8 cellular contexts compared by ENCODE assay signal in genomic region chr7:5636914-5637313, GRCh38. TPM values are rescaled to one million over a fixed set of nuclear protein-coding genes. Genes with fewer than 3 reads are reported as not detected.
A peak's percentile ranks its signal among the peaks of the same experiment; 100 is the strongest.
DNase-seq lines count a peak whose midpoint lies in the region; ATAC-seq and TF ChIP-seq lines count a peak whose summit lies in the region.

No MANE protein-coding gene starts in this region.

- POLR2A ChIA-PET in CD4-positive, alpha-beta T cell (lab: Charles Lee) = no interaction called here

- no peaks in the 10 kb centered on the region for H3K9me3 Mint-ChIP-seq in CD4-positive, alpha-beta T cell

- no peaks in the 10 kb centered on the region for H3K27me3 ChIP-seq in CD4-positive, alpha-beta T cell (ENCODE audit: control insufficient read depth, insufficient read depth, low read length)
- H3K27me3 ChIP-seq in SJSA1 (replicated peaks) (no peaks in the 10 kb centered on the region), foreskin keratinocyte (no peaks in the 10 kb centered on the region)

- H3K36me3 ChIP-seq in SJSA1 = peaks cover 66% of the 10 kb centered on the region

- CTCF ChIA-PET in CD4-positive, alpha-beta T cell (lab: Charles Lee) = interaction anchor here (0.6 kb wide), 1 partner anchor 298 kb away, joined by 3 read pairs; no protein-coding TSS in a partner anchor

- no peaks in the 10 kb centered on the region for H3K9me3 ChIP-seq in CD4-positive, alpha-beta T cell (ENCODE audit: control insufficient read depth, low read length)
- H3K9me3 ChIP-seq in SJSA1 (replicated peaks) = no peaks in the 10 kb centered on the region

- H3K4me1 Mint-ChIP-seq in CD4-positive, alpha-beta T cell (ENCODE audit: low read depth) = peaks cover 34% of the 10 kb centered on the region

- H3K27me3 Mint-ChIP-seq in CD4-positive, alpha-beta T cell = no peaks in the 10 kb centered on the region

- H3K27ac ChIP-seq in CD4-positive, alpha-beta T cell (ENCODE audit: low read depth, low read length) = no peak overlapping the region
- H3K27ac ChIP-seq in SJSA1 (peak overlapping the region; percentile 33), foreskin keratinocyte (no peak overlapping the region)

- H3K27ac Mint-ChIP-seq in CD4-positive, alpha-beta T cell = peak overlapping the region; percentile 50

- H3K4me3 ChIP-seq in SJSA1 = no peak overlapping the region

- no peak for ATAC-seq in CD4-positive, alpha-beta T cell (ENCODE audit: poor library complexity)
- ATAC-seq in foreskin keratinocyte (peak; percentile 81), HG03139 (IDR thresholded peaks at IDR 0.05; ENCODE audit: unreplicated experiment) (no peak)

- peaks cover 50% of the 10 kb centered on the region for H3K4me1 ChIP-seq in SJSA1 (replicated peaks)
- peaks cover 13% of the 10 kb centered on the region for H3K4me1 ChIP-seq in foreskin keratinocyte

- no peak overlapping the region for H3K4me3 Mint-ChIP-seq in CD4-positive, alpha-beta T cell

- intact Hi-C loops in CD4-positive, alpha-beta T cell (cut with DNase I, micrococcal nuclease) = no loop called here

- peaks cover 80% of the 10 kb centered on the region for H3K36me3 Mint-ChIP-seq in CD4-positive, alpha-beta T cell (ENCODE audit: low read depth)

- no peak for TF ChIP-seq CTCF in CD4-positive, alpha-beta T cell (IDR thresholded peaks at IDR 0.05)
- no peak for TF ChIP-seq CTCF in foreskin keratinocyte (conservative IDR thresholded peaks at IDR 0.05)

- no peak for DNase-seq in CD4-positive, alpha-beta T cell
- peak; percentile 73 to 89 for DNase-seq in SJSA1 (ENCODE audit: low read depth in 1 of 2, low spot score in 2 of 2)
- DNase-seq in foreskin keratinocyte = no peak
- peak; percentile 60 for DNase-seq in occipital lobe (lab: John Stamatoyannopoulos, UW)
- DNase-seq in NCI-H510A (lab: John Stamatoyannopoulos, UW) = no peak
- DNase-seq in stimulated activated CD4-positive, alpha-beta T cell treated with anti-CD3 and anti-CD28 coated beads, Interleukin-12 subunit alpha, Interleukin-12 subunit beta, amount 100 ng/mL, for 4 hours = no peak
- no peak for DNase-seq in NCI-H2107 treated with DMSO at 0.1 percent for 48 hours (lab: John Stamatoyannopoulos, UW; ENCODE audit: unreplicated experiment)

RNA-seq across cellular contexts. Expression of gene FSCN1, which starts 44.3 kb away (rescaled TPM):
- total RNA-seq in CD4-positive, alpha-beta T cell = 1 to 10 TPM; 6.5 to 7.0 TPM
- total RNA-seq in SJSA1 (2014; rRNA removed; shearing (Covaris generic)) = 155 and 208 TPM in 2 replicates
- total RNA-seq in foreskin keratinocyte = 526 and 561 TPM in 2 replicates
- 520 and 572 TPM in 2 replicates for polyA plus RNA-seq in foreskin keratinocyte
- 157 TPM for total RNA-seq in occipital lobe

Comparison
In these comparisons a context has a peak if more than half of its experiments do, and no peak if none do; other contexts are left out.
1. DNase-seq: peak in SJSA1 (2 of 2) and occipital lobe (single experiment); none in CD4-positive, alpha-beta T cell (0 of 10), foreskin keratinocyte (0 of 2), NCI-H510A (single experiment), stimulated activated CD4-positive, alpha-beta T cell treated with anti-CD3 and anti-CD28 coated beads, Interleukin-12 subunit alpha, Interleukin-12 subunit beta, amount 100 ng/mL, for 4 hours (single experiment) and NCI-H2107 treated with DMSO at 0.1 percent for 48 hours (single experiment).
2. RNA of gene FSCN1, which starts 44.3 kb away (total RNA-seq): 526 to 561 TPM in foreskin keratinocyte, 155 to 208 TPM in SJSA1 and 157 TPM in occipital lobe (single experiment); 6.5 to 7.0 TPM in CD4-positive, alpha-beta T cell; every median in the first group is over 10 times any median in the second.